ENCODE assay signal across 1 cellular context in genomic region chr15:86082619-86083377, GRCh38.
TF ChIP-seq lines count a peak whose summit lies in the region.

No MANE protein-coding gene starts in this region.

TF ChIP-seq in H1, 55 proteins besides CTCF, POLR2A, EP300 and RAD21 (continued from another document):
- TF ChIP-seq POU5F1 (IDR thresholded peaks at IDR 0.05; ENCODE audit: low read depth, low read length) = no peak
